Comparison of ENCODE assay signal across 1 cellular context in genomic region chr17:50060951-50061712, GRCh38.
A peak's percentile ranks its signal among the peaks of the same experiment; 100 is the strongest.
TF ChIP-seq lines count a peak whose summit lies in the region.

No MANE protein-coding gene starts in this region.

TF ChIP-seq in SK-N-SH, 30 proteins besides CTCF, POLR2A, EP300 and RAD21 (continued from another document):
- TF ChIP-seq USF2 (IDR thresholded peaks at IDR 0.05; ENCODE audit: borderline replicate concordance, low read depth, low read length), result no peak
- TF ChIP-seq, protein P1, sequence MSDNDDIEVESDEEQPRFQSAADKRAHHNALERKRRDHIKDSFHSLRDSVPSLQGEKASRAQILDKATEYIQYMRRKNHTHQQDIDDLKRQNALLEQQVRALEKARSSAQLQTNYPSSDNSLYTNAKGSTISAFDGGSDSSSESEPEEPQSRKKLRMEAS (IDR thresholded peaks at IDR 0.05; ENCODE audit: low read depth), result peak; percentile 94
- 0 out of 2 replicates have a peak, but pooled peaks have one; percentile 36 for TF ChIP-seq ZBTB33 (IDR thresholded peaks at IDR 0.05; ENCODE audit: borderline replicate concordance, low read depth)
- peak; percentile 98 for TF ChIP-seq NFIC (IDR thresholded peaks at IDR 0.05; ENCODE audit: borderline replicate concordance)
- TF ChIP-seq SIN3A (IDR thresholded peaks at IDR 0.05; ENCODE audit: borderline replicate concordance, low read depth, low read length), result no peak
- no peak for TF ChIP-seq MXI1 (IDR thresholded peaks at IDR 0.05; ENCODE audit: low read depth, low read length)
- TF ChIP-seq RCOR1 (IDR thresholded peaks at IDR 0.05; ENCODE audit: low read length), result no peak
- no peak for TF ChIP-seq RFX5 (IDR thresholded peaks at IDR 0.05; ENCODE audit: low read length)
- TF ChIP-seq YY1 (IDR thresholded peaks at IDR 0.05; ENCODE audit: low read depth), result peak; percentile 47; the same call in 1 of the 2 replicates
- TF ChIP-seq USF1 (IDR thresholded peaks at IDR 0.05; ENCODE audit: borderline replicate concordance, low read depth), result no peak
- no peak for TF ChIP-seq SMC3 (IDR thresholded peaks at IDR 0.05; ENCODE audit: low read depth, low read length)
- no peak for TF ChIP-seq NRF1 (IDR thresholded peaks at IDR 0.05; ENCODE audit: low read depth, low read length)
- TF ChIP-seq GATA2 (CRISPR knock-in tag; IDR thresholded peaks at IDR 0.05), result no peak
- TF ChIP-seq TEAD4 (IDR thresholded peaks at IDR 0.05; ENCODE audit: borderline replicate concordance, insufficient read depth), result peak; percentile 87
- TF ChIP-seq FOXM1 (IDR thresholded peaks at IDR 0.05; ENCODE audit: low read depth), result no peak
- peak; percentile 65; the same call in 1 of the 2 replicates for TF ChIP-seq JUND (IDR thresholded peaks at IDR 0.05)
- TF ChIP-seq EZH2phosphoT487 (IDR thresholded peaks at IDR 0.05; ENCODE audit: borderline replicate concordance, low read depth), result no peak
- peak; percentile 73 for TF ChIP-seq PBX3 (IDR thresholded peaks at IDR 0.05)
- peak; percentile 99 for TF ChIP-seq MEF2A (IDR thresholded peaks at IDR 0.05; ENCODE audit: borderline replicate concordance, low read depth)
- TF ChIP-seq ELF1 (IDR thresholded peaks at IDR 0.05), result no peak
- no peak for TF ChIP-seq FOXJ3 (CRISPR knock-in tag; IDR thresholded peaks at IDR 0.05)
- TF ChIP-seq, protein P2, sequence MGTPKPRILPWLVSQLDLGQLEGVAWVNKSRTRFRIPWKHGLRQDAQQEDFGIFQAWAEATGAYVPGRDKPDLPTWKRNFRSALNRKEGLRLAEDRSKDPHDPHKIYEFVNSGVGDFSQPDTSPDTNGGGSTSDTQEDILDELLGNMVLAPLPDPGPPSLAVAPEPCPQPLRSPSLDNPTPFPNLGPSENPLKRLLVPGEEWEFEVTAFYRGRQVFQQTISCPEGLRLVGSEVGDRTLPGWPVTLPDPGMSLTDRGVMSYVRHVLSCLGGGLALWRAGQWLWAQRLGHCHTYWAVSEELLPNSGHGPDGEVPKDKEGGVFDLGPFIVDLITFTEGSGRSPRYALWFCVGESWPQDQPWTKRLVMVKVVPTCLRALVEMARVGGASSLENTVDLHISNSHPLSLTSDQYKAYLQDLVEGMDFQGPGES (IDR thresholded peaks at IDR 0.05; ENCODE audit: low read depth, low read length), result no peak
- TF ChIP-seq FOSL2 (IDR thresholded peaks at IDR 0.05; ENCODE audit: borderline replicate concordance, low read depth), result peak; percentile 29; the same call in 1 of the 2 replicates
- TF ChIP-seq POLR2AphosphoS5 (IDR thresholded peaks at IDR 0.05; ENCODE audit: low read depth, low read length), result peak; percentile 65; the same call in 1 of the 2 replicates
- TF ChIP-seq TCF12 (IDR thresholded peaks at IDR 0.05), result peak; percentile 90
- TF ChIP-seq GABPA (IDR thresholded peaks at IDR 0.05; ENCODE audit: low read depth), result no peak
- TF ChIP-seq TAF1 (IDR thresholded peaks at IDR 0.05; ENCODE audit: borderline replicate concordance, low read depth, low read length), result no peak
- peak; percentile 93 for TF ChIP-seq RXRA (IDR thresholded peaks at IDR 0.05; ENCODE audit: borderline replicate concordance, low read depth)
